Comparison of ENCODE assay signal across 1 cellular context in the genomic region with DNA sequence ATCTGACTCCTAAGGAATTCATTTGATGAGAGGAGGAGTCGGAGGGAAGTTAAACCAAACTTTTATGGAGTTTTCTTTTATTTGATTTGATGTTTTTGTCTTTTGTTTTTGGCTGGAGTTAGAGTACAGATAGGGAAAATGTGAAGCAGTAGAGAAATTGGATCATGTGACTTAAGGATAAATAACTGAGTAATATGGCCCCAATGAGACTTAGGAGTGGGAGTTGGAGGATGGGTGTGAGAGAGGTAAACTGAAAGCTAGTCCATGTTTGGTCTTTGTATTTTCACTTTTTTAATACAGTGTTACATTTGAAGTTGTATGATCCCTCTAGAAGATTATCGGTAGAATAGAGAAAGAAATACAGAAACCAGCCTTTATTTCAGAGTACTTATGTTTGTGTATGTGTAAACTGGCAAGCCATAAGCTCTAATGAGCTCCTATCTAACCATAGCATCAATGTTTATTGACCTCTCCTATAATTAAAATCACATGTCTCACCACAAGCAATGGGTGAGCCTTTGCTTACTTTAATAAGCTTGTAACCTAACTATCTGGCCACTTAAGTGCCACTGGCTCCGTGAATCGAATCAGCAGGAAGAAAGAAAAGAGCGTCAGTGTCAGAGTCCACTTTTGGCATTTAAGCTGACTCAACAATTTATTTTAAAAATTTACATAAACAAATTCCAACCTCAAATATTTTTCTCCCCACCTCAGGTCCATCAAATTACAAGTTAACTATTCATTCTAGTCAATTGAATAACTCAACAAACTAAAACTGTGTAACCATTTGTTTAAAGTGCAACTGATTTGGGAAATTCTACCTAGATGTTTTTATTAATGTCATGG.
TF ChIP-seq lines count a peak whose summit lies in the region.

No MANE protein-coding gene starts in this region.

TF ChIP-seq in HepG2, 621 proteins besides CTCF, POLR2A, EP300 and RAD21 (continued from another document):
- TF ChIP-seq, protein P1, sequence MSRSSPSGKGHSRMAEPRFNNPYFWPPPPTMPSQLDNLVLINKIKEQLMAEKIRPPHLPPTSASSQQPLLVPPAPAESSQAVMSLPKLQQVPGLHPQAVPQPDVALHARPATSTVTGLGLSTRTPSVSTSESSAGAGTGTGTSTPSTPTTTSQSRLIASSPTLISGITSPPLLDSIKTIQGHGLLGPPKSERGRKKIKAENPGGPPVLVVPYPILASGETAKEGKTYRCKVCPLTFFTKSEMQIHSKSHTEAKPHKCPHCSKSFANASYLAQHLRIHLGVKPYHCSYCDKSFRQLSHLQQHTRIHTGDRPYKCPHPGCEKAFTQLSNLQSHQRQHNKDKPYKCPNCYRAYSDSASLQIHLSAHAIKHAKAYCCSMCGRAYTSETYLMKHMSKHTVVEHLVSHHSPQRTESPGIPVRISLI (CRISPR knock-in tag; IDR thresholded peaks at IDR 0.05; ENCODE audit: borderline replicate concordance) = no peak
- TF ChIP-seq NFE2L2 (IDR thresholded peaks at IDR 0.05; ENCODE audit: low read length) (no peak), PAF1 (CRISPR knock-in tag; IDR thresholded peaks at IDR 0.05) (no peak), FOXP1 (IDR thresholded peaks at IDR 0.05) (no peak), FOXP1 (CRISPR knock-in tag; IDR thresholded peaks at IDR 0.05) (no peak), MAFF (IDR thresholded peaks at IDR 0.05; ENCODE audit: low read depth, low read length) (peak; percentile 96), RFX3 (CRISPR knock-in tag; IDR thresholded peaks at IDR 0.05) (no peak)
- TF ChIP-seq, protein P2, sequence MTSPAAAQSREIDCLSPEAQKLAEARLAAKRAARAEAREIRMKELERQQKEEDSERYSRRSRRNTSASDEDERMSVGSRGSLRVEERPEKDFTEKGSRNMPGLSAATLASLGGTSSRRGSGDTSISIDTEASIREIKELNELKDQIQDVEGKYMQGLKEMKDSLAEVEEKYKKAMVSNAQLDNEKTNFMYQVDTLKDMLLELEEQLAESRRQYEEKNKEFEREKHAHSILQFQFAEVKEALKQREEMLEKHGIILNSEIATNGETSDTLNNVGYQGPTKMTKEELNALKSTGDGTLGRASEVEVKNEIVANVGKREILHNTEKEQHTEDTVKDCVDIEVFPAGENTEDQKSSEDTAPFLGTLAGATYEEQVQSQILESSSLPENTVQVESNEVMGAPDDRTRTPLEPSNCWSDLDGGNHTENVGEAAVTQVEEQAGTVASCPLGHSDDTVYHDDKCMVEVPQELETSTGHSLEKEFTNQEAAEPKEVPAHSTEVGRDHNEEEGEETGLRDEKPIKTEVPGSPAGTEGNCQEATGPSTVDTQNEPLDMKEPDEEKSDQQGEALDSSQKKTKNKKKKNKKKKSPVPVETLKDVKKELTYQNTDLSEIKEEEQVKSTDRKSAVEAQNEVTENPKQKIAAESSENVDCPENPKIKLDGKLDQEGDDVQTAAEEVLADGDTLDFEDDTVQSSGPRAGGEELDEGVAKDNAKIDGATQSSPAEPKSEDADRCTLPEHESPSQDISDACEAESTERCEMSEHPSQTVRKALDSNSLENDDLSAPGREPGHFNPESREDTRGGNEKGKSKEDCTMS (CRISPR knock-in tag; conservative IDR thresholded peaks at IDR 0.05) = no peak
